1 cellular context compared by ENCODE assay signal in the genomic region with DNA sequence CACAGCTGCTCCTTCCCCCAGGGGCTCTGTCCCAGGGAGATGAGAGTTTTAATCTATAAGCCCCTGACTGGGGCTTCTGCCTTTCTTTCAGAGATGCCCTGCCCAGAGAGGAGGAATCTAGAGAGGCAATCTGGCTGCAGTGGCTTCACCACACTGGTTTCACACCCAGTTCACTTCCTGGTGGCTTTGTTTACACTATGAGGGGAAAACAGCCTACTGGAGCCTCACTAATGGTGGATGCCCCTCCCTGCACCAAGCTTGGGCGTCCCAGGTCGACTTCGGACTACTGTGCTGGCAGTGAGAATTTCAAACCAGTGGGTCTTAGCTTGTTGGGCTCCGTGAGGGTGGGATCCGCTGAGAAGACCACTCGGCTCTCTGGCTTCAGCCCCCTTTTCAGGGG.
A peak's percentile ranks its signal among the peaks of the same experiment; 100 is the strongest.
TF ChIP-seq lines count a peak whose summit lies in the region.

No MANE protein-coding gene starts in this region.

TF ChIP-seq in HepG2, 621 proteins besides CTCF, POLR2A, EP300 and RAD21 (continued from another document and continues in another):
- TF ChIP-seq, protein P1, sequence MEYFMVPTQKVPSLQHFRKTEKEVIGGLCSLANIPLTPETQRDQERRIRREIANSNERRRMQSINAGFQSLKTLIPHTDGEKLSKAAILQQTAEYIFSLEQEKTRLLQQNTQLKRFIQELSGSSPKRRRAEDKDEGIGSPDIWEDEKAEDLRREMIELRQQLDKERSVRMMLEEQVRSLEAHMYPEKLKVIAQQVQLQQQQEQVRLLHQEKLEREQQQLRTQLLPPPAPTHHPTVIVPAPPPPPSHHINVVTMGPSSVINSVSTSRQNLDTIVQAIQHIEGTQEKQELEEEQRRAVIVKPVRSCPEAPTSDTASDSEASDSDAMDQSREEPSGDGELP (IDR thresholded peaks at IDR 0.05; ENCODE audit: borderline replicate concordance, low read depth) = no peak
- TF ChIP-seq ELF1 (CRISPR knock-in tag; IDR thresholded peaks at IDR 0.05) = 0 out of 2 replicates have a peak, but pooled peaks have one; percentile 16
- TF ChIP-seq ZNF510 (CRISPR knock-in tag; IDR thresholded peaks at IDR 0.05; ENCODE audit: low read depth) = no peak
- no peak for TF ChIP-seq SP140L (CRISPR knock-in tag; IDR thresholded peaks at IDR 0.05; ENCODE audit: borderline replicate concordance)
- TF ChIP-seq FOXA1 (IDR thresholded peaks at IDR 0.05) = no peak
- TF ChIP-seq FOXA1 (CRISPR knock-in tag; IDR thresholded peaks at IDR 0.05) = peak; percentile 21; the same call in 1 of the 2 replicates
- TF ChIP-seq, protein P2, sequence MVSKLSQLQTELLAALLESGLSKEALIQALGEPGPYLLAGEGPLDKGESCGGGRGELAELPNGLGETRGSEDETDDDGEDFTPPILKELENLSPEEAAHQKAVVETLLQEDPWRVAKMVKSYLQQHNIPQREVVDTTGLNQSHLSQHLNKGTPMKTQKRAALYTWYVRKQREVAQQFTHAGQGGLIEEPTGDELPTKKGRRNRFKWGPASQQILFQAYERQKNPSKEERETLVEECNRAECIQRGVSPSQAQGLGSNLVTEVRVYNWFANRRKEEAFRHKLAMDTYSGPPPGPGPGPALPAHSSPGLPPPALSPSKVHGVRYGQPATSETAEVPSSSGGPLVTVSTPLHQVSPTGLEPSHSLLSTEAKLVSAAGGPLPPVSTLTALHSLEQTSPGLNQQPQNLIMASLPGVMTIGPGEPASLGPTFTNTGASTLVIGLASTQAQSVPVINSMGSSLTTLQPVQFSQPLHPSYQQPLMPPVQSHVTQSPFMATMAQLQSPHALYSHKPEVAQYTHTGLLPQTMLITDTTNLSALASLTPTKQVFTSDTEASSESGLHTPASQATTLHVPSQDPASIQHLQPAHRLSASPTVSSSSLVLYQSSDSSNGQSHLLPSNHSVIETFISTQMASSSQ (IDR thresholded peaks at IDR 0.05; ENCODE audit: low read depth) = no peak
- TF ChIP-seq, protein P2 (CRISPR knock-in tag; IDR thresholded peaks at IDR 0.05; ENCODE audit: borderline replicate concordance) = no peak
- TF ChIP-seq KMT2B (CRISPR knock-in tag; IDR thresholded peaks at IDR 0.05) = no peak
- TF ChIP-seq RNF2 (conservative IDR thresholded peaks at IDR 0.05; ENCODE audit: low read depth) = no peak
- TF ChIP-seq, protein P3, sequence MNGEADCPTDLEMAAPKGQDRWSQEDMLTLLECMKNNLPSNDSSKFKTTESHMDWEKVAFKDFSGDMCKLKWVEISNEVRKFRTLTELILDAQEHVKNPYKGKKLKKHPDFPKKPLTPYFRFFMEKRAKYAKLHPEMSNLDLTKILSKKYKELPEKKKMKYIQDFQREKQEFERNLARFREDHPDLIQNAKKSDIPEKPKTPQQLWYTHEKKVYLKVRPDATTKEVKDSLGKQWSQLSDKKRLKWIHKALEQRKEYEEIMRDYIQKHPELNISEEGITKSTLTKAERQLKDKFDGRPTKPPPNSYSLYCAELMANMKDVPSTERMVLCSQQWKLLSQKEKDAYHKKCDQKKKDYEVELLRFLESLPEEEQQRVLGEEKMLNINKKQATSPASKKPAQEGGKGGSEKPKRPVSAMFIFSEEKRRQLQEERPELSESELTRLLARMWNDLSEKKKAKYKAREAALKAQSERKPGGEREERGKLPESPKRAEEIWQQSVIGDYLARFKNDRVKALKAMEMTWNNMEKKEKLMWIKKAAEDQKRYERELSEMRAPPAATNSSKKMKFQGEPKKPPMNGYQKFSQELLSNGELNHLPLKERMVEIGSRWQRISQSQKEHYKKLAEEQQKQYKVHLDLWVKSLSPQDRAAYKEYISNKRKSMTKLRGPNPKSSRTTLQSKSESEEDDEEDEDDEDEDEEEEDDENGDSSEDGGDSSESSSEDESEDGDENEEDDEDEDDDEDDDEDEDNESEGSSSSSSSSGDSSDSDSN (CRISPR knock-in tag; IDR thresholded peaks at IDR 0.05) = no peak
- TF ChIP-seq KAT2B (IDR thresholded peaks at IDR 0.05; ENCODE audit: borderline replicate concordance, low read depth, low read length) = no peak
- no peak for TF ChIP-seq ZNF598 (CRISPR knock-in tag; IDR thresholded peaks at IDR 0.05; ENCODE audit: borderline replicate concordance)
- TF ChIP-seq ZC3H13 (CRISPR knock-in tag; IDR thresholded peaks at IDR 0.05) = no peak
- TF ChIP-seq FOXP1 (IDR thresholded peaks at IDR 0.05) = no peak
- TF ChIP-seq FOXP1 (CRISPR knock-in tag; IDR thresholded peaks at IDR 0.05) = no peak
- no peak for TF ChIP-seq POGZ (CRISPR knock-in tag; IDR thresholded peaks at IDR 0.05)
- TF ChIP-seq, protein P4, sequence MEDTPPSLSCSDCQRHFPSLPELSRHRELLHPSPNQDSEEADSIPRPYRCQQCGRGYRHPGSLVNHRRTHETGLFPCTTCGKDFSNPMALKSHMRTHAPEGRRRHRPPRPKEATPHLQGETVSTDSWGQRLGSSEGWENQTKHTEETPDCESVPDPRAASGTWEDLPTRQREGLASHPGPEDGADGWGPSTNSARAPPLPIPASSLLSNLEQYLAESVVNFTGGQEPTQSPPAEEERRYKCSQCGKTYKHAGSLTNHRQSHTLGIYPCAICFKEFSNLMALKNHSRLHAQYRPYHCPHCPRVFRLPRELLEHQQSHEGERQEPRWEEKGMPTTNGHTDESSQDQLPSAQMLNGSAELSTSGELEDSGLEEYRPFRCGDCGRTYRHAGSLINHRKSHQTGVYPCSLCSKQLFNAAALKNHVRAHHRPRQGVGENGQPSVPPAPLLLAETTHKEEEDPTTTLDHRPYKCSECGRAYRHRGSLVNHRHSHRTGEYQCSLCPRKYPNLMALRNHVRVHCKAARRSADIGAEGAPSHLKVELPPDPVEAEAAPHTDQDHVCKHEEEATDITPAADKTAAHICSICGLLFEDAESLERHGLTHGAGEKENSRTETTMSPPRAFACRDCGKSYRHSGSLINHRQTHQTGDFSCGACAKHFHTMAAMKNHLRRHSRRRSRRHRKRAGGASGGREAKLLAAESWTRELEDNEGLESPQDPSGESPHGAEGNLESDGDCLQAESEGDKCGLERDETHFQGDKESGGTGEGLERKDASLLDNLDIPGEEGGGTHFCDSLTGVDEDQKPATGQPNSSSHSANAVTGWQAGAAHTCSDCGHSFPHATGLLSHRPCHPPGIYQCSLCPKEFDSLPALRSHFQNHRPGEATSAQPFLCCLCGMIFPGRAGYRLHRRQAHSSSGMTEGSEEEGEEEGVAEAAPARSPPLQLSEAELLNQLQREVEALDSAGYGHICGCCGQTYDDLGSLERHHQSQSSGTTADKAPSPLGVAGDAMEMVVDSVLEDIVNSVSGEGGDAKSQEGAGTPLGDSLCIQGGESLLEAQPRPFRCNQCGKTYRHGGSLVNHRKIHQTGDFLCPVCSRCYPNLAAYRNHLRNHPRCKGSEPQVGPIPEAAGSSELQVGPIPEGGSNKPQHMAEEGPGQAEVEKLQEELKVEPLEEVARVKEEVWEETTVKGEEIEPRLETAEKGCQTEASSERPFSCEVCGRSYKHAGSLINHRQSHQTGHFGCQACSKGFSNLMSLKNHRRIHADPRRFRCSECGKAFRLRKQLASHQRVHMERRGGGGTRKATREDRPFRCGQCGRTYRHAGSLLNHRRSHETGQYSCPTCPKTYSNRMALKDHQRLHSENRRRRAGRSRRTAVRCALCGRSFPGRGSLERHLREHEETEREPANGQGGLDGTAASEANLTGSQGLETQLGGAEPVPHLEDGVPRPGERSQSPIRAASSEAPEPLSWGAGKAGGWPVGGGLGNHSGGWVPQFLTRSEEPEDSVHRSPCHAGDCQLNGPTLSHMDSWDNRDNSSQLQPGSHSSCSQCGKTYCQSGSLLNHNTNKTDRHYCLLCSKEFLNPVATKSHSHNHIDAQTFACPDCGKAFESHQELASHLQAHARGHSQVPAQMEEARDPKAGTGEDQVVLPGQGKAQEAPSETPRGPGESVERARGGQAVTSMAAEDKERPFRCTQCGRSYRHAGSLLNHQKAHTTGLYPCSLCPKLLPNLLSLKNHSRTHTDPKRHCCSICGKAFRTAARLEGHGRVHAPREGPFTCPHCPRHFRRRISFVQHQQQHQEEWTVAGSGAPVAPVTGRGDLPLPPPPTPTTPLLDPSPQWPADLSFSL (CRISPR knock-in tag; IDR thresholded peaks at IDR 0.05) = no peak
- TF ChIP-seq ZNF614 (CRISPR knock-in tag; IDR thresholded peaks at IDR 0.05; ENCODE audit: borderline replicate concordance) = no peak
- TF ChIP-seq ZNF644 (CRISPR knock-in tag; IDR thresholded peaks at IDR 0.05; ENCODE audit: low read depth) = peak; percentile 30; the same call in 1 of the 2 replicates
- TF ChIP-seq GABPB1 (CRISPR knock-in tag; IDR thresholded peaks at IDR 0.05) = 0 out of 2 replicates have a peak, but pooled peaks have one; percentile 16
- TF ChIP-seq, protein P5, sequence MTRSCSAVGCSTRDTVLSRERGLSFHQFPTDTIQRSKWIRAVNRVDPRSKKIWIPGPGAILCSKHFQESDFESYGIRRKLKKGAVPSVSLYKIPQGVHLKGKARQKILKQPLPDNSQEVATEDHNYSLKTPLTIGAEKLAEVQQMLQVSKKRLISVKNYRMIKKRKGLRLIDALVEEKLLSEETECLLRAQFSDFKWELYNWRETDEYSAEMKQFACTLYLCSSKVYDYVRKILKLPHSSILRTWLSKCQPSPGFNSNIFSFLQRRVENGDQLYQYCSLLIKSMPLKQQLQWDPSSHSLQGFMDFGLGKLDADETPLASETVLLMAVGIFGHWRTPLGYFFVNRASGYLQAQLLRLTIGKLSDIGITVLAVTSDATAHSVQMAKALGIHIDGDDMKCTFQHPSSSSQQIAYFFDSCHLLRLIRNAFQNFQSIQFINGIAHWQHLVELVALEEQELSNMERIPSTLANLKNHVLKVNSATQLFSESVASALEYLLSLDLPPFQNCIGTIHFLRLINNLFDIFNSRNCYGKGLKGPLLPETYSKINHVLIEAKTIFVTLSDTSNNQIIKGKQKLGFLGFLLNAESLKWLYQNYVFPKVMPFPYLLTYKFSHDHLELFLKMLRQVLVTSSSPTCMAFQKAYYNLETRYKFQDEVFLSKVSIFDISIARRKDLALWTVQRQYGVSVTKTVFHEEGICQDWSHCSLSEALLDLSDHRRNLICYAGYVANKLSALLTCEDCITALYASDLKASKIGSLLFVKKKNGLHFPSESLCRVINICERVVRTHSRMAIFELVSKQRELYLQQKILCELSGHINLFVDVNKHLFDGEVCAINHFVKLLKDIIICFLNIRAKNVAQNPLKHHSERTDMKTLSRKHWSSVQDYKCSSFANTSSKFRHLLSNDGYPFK (CRISPR knock-in tag; IDR thresholded peaks at IDR 0.05; ENCODE audit: borderline replicate concordance) = peak; percentile 36; the same call in 1 of the 2 replicates
- no peak for TF ChIP-seq SP5 (CRISPR knock-in tag; IDR thresholded peaks at IDR 0.05; ENCODE audit: borderline replicate concordance, low read depth)
- TF ChIP-seq, protein P6, sequence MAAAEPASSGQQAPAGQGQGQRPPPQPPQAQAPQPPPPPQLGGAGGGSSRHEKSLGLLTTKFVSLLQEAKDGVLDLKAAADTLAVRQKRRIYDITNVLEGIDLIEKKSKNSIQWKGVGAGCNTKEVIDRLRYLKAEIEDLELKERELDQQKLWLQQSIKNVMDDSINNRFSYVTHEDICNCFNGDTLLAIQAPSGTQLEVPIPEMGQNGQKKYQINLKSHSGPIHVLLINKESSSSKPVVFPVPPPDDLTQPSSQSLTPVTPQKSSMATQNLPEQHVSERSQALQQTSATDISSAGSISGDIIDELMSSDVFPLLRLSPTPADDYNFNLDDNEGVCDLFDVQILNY (CRISPR knock-in tag; conservative IDR thresholded peaks at IDR 0.05) = no peak
- TF ChIP-seq POLR2AphosphoS2 (IDR thresholded peaks at IDR 0.05; ENCODE audit: low read depth, low read length) = no peak
- TF ChIP-seq HNF4A (CRISPR knock-in tag; IDR thresholded peaks at IDR 0.05) = peak; percentile 24
- TF ChIP-seq ZNF563 (CRISPR knock-in tag; IDR thresholded peaks at IDR 0.05) = no peak
- no peak for TF ChIP-seq NRL (CRISPR knock-in tag; IDR thresholded peaks at IDR 0.05; ENCODE audit: borderline replicate concordance)
- TF ChIP-seq, protein P7, sequence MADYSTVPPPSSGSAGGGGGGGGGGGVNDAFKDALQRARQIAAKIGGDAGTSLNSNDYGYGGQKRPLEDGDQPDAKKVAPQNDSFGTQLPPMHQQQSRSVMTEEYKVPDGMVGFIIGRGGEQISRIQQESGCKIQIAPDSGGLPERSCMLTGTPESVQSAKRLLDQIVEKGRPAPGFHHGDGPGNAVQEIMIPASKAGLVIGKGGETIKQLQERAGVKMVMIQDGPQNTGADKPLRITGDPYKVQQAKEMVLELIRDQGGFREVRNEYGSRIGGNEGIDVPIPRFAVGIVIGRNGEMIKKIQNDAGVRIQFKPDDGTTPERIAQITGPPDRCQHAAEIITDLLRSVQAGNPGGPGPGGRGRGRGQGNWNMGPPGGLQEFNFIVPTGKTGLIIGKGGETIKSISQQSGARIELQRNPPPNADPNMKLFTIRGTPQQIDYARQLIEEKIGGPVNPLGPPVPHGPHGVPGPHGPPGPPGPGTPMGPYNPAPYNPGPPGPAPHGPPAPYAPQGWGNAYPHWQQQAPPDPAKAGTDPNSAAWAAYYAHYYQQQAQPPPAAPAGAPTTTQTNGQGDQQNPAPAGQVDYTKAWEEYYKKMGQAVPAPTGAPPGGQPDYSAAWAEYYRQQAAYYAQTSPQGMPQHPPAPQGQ (CRISPR knock-in tag; IDR thresholded peaks at IDR 0.05; ENCODE audit: borderline replicate concordance) = no peak
